9 cellular contexts compared by ENCODE assay signal in the genomic region with DNA sequence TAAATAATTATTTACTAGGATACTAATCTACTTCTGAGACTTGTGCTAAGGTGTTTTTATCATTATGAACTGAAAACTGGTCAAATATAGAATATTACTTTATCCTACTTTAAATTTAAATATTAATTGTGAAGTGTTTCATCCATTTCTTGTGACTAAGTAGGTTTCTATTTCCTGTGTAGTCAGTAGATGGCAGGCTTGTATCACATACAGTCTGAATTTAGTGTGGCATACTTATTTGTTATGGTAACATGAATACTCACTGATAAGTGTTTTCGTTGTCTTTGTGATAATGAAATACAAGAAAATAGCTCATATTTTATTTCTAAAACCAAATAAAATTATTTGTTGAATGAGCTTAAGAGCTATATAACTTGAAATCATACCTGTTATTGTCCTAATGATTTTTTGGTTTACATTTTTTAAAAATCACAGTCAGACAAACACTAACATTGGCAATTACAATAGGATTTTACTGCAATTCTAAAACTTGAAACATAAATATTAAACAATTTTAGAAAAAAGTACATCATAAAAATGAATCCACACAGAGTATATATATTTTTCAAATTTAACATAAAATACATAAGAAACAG.
DNase-seq lines count a peak whose midpoint lies in the region; ATAC-seq and TF ChIP-seq lines count a peak whose summit lies in the region.
"Had no signal": no experiment of that assay in that cellular context is flagged by ENCODE, and none has a peak within 500 bp of the region (broad histone marks: within the 10 kb centered on the region; RNA-seq: fewer than 3 reads in every experiment).

No MANE protein-coding gene starts in this region.

- no peak overlapping the region for H3K27ac Mint-ChIP-seq in stimulated activated naive CD8-positive, alpha-beta T cell treated with anti-CD3 and anti-CD28 coated beads, Interleukin-15, amount 100 ng/mL, for 72 hours
- H3K27ac Mint-ChIP-seq: stimulated activated naive CD8-positive, alpha-beta T cell treated with anti-CD3 and anti-CD28 coated beads, Interleukin-15, Interleukin-2, amounts not matched to agents 100 ng/mL and 50 ng/mL, for 24 hours had no signal

- H3K4me1 ChIP-seq in A673 (ENCODE audit: insufficient read depth, low read length, poor library complexity, severe bottlenecking) = no peaks in the 10 kb centered on the region

- H3K27me3 Mint-ChIP-seq in stimulated activated naive CD8-positive, alpha-beta T cell treated with anti-CD3 and anti-CD28 coated beads, Interleukin-15, amount 100 ng/mL, for 72 hours = no peaks in the 10 kb centered on the region
- no peaks in the 10 kb centered on the region for H3K27me3 Mint-ChIP-seq in activated T-cell treated with anti-CD3 and anti-CD28 coated beads, Interleukin-2, amount 50 U/mL, for 4 hours (ENCODE audit: low read depth)
- H3K27me3 Mint-ChIP-seq: stimulated activated naive CD8-positive, alpha-beta T cell treated with anti-CD3 and anti-CD28 coated beads, Interleukin-15, Interleukin-2, amounts not matched to agents 100 ng/mL and 50 ng/mL, for 24 hours had no signal

- no peaks in the 10 kb centered on the region for H3K27me3 ChIP-seq in A673 (replicated peaks; ENCODE audit: insufficient read depth, low read depth, low read length, poor library complexity)

- no peak overlapping the region for H3K4me3 Mint-ChIP-seq in stimulated activated naive CD8-positive, alpha-beta T cell treated with anti-CD3 and anti-CD28 coated beads, Interleukin-15, amount 100 ng/mL, for 72 hours
- H3K4me3 Mint-ChIP-seq in activated T-cell treated with anti-CD3 and anti-CD28 coated beads, Interleukin-2, amount 50 U/mL, for 4 hours = no peak overlapping the region
- H3K4me3 Mint-ChIP-seq: stimulated activated naive CD8-positive, alpha-beta T cell treated with anti-CD3 and anti-CD28 coated beads, Interleukin-15, Interleukin-2, amounts not matched to agents 100 ng/mL and 50 ng/mL, for 24 hours had no signal

- DNase-seq in A673 (ENCODE audit: low spot score) = peak; percentile 70
- peak; percentile 67 to 74 for DNase-seq in Kasumi-1 (lab: John Stamatoyannopoulos, UW)
- peak; percentile 27 for DNase-seq in RWPE1 (ENCODE audit: low spot score)
- peak; percentile 45 for DNase-seq in foreskin melanocyte
- no peak for DNase-seq in stimulated activated naive CD8-positive, alpha-beta T cell treated with anti-CD3 and anti-CD28 coated beads, Interleukin-15, amount 100 ng/mL, for 72 hours
- no peak for DNase-seq in hepatic stellate cell (ENCODE audit: low spot score)
- DNase-seq in activated T-cell treated with anti-CD3 and anti-CD28 coated beads, Interleukin-2, amount 50 U/mL, for 4 hours = no peak

- no peaks in the 10 kb centered on the region for H3K9me3 ChIP-seq in A673 (ENCODE audit: low read depth, low read length, poor library complexity, severe bottlenecking)

- no peaks in the 10 kb centered on the region for H3K9me3 Mint-ChIP-seq in stimulated activated naive CD8-positive, alpha-beta T cell treated with anti-CD3 and anti-CD28 coated beads, Interleukin-15, amount 100 ng/mL, for 72 hours
- H3K9me3 Mint-ChIP-seq in activated T-cell treated with anti-CD3 and anti-CD28 coated beads, Interleukin-2, amount 50 U/mL, for 4 hours = no peaks in the 10 kb centered on the region
- H3K9me3 Mint-ChIP-seq: stimulated activated naive CD8-positive, alpha-beta T cell treated with anti-CD3 and anti-CD28 coated beads, Interleukin-15, Interleukin-2, amounts not matched to agents 100 ng/mL and 50 ng/mL, for 24 hours had no signal

- ATAC-seq in GM18868 (IDR thresholded peaks at IDR 0.05; ENCODE audit: unreplicated experiment) = peak; percentile 83
- no peak for ATAC-seq in stimulated activated naive CD8-positive, alpha-beta T cell treated with anti-CD3 and anti-CD28 coated beads, Interleukin-15, amount 100 ng/mL, for 72 hours
- no peak for ATAC-seq in activated T-cell treated with anti-CD3 and anti-CD28 coated beads, Interleukin-2, amount 50 U/mL, for 4 hours

- TF ChIP-seq CTCF in A673 (conservative IDR thresholded peaks at IDR 0.05; ENCODE audit: low read depth, low read length) (peak; percentile 72), RWPE1 (conservative IDR thresholded peaks at IDR 0.05; ENCODE audit: low read depth) (peak; percentile 80)

- POLR2A ChIA-PET in A673 (lab: Charles Lee; ENCODE audit: low non-redundant PET) (no interaction called here), RWPE1 (lab: Yijun Ruan, JAX; ENCODE audit: low non-redundant PET) (no interaction called here)

- intact Hi-C loops in A673 (cut with micrococcal nuclease; ENCODE audit: unreplicated experiment) = no loop called here

- H3K27ac ChIP-seq in A673 (ENCODE audit: low read depth, low read length, poor library complexity, severe bottlenecking) = no peak overlapping the region
- H3K27ac ChIP-seq in RWPE1 = no peak overlapping the region

- no TSS peak for BruUV-seq in A673 (replicated peaks; lab: Mats Ljungman, UMichigan)

- no peaks in the 10 kb centered on the region for H3K4me1 Mint-ChIP-seq in stimulated activated naive CD8-positive, alpha-beta T cell treated with anti-CD3 and anti-CD28 coated beads, Interleukin-15, amount 100 ng/mL, for 72 hours
- no peaks in the 10 kb centered on the region for H3K4me1 Mint-ChIP-seq in activated T-cell treated with anti-CD3 and anti-CD28 coated beads, Interleukin-2, amount 50 U/mL, for 4 hours (ENCODE audit: low read depth)

- no peaks in the 10 kb centered on the region for H3K36me3 Mint-ChIP-seq in activated T-cell treated with anti-CD3 and anti-CD28 coated beads, Interleukin-2, amount 50 U/mL, for 4 hours (ENCODE audit: insufficient read depth)

- H3K4me3 ChIP-seq in A673 (ENCODE audit: low read depth, low read length, poor library complexity, severe bottlenecking) = no peak overlapping the region

- CTCF ChIA-PET in A673 (lab: Charles Lee) = interaction anchor here (0.5 to 0.6 kb wide), 2 partner anchors 38 to 618 kb away, joined by 3 to 6 read pairs; no protein-coding TSS in a partner anchor
- CTCF ChIA-PET in RWPE1 (lab: Yijun Ruan, JAX) = interaction anchor here (0.6 kb wide), 1 partner anchor 37 kb away, joined by 3 read pairs; no protein-coding TSS in a partner anchor

- H3K36me3 ChIP-seq in A673 (ENCODE audit: insufficient read depth, low read length, poor library complexity, severe bottlenecking) = no peaks in the 10 kb centered on the region

Comparison
In these comparisons a context has a peak if more than half of its experiments do, and no peak if none do; other contexts are left out.
1. DNase-seq: peak in A673 (single experiment), Kasumi-1 (2 of 2), RWPE1 (single experiment) and foreskin melanocyte (single experiment); none in stimulated activated naive CD8-positive, alpha-beta T cell treated with anti-CD3 and anti-CD28 coated beads, Interleukin-15, amount 100 ng/mL, for 72 hours (0 of 2), hepatic stellate cell (single experiment) and activated T-cell treated with anti-CD3 and anti-CD28 coated beads, Interleukin-2, amount 50 U/mL, for 4 hours (single experiment).